12 cellular contexts compared by ENCODE assay signal in the genomic region with DNA sequence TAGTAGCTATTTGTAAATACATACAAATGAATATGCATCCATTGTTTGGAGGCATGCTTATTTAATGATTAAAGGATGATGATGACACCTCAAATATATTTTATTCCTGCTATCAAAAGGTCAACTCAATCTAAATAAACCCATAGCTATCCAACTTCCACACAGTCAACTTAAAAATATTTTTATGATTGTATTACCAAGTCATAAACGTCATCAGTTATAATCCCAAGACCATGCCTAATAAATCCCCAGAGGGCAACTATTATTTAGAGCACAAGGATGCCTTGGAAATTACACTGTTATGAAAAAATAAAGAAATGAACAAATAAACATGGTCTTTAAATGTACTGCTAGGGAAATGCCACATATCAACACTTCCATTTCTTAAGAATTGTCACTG.
"Had no signal": no experiment of that assay in that cellular context is flagged by ENCODE, and none has a peak within 500 bp of the region (broad histone marks: within the 10 kb centered on the region; RNA-seq: fewer than 3 reads in every experiment).

No MANE protein-coding gene starts in this region.

- ATAC-seq: activated T-cell treated with anti-CD3 and anti-CD28 coated beads, Interleukin-2, amount 50 U/mL, for 72 hours; left lobe of liver; natural killer cell; right cardiac atrium had no signal

- H3K36me3 ChIP-seq: suprapubic skin had no signal

- H3K79me2 ChIP-seq: hepatocyte had no signal

- H3K27me3 ChIP-seq: hepatocyte, suprapubic skin had no signal

- H2AFZ ChIP-seq: hepatocyte had no signal

- H3K27ac ChIP-seq: hepatocyte, suprapubic skin had no signal

- H3K9me3 ChIP-seq: suprapubic skin had no signal

- H3K4me2 ChIP-seq: hepatocyte had no signal

- DNase-seq: activated CD4-positive, alpha-beta memory T cell treated with anti-CD3 and anti-CD28 coated beads, Interleukin-2, amount 10 ng/mL, durations not matched to agents 7 days and 5 days; activated CD4-positive, alpha-beta T cell treated with anti-CD3 and anti-CD28 coated beads for 4 hours; activated gamma-delta T cell treated with Interleukin-2 at 50 U/mL for 16 hours; activated naive CD8-positive, alpha-beta T cell treated with anti-CD3 and anti-CD28 coated beads for 36 hours; activated T-cell treated with anti-CD3 and anti-CD28 coated beads, Interleukin-2, amount 50 U/mL, for 72 hours; endodermal cell; natural killer cell; right cardiac atrium; T-helper 2 cell had no signal

- H3K4me3 ChIP-seq: hepatocyte, suprapubic skin had no signal
